Comparison of ENCODE assay signal across 3 cellular contexts in the genomic region with DNA sequence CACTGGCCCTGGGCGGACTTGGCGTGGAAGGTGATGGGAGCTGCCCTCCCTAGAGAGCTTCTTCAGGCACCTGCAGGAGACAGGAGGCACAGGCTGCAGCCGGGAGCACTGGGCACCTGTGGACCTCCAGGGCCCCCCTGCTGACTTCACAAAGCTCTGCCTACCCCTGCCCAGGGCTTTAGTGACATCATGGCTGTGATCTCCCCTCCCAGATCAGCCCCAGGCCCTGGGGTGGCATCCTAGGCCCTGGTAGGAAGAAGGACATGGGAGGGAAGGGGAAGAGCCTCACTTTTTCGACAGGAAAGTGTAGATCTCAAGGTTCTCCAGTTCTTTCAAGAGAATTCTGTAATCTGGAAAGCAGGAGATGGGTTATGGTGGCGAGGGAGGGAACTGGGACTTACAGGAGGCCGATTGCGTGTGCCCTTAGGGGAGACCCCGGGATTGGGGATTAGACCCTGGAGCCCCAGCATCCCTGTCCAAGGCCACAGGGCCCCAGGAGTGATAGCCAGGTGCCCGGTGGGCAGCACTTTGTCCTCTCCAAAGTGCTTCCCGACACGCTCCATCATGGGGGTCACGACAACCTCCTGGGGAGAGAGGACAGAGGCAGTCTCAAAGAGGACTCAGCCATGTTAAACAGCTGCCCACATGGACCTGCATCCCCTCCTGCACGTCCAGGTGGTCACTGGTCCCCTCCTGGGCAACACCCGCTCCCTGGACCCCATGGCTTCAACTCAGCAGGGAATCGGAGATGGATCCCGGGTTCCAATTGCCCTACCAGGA. TPM values are rescaled to one million over a fixed set of nuclear protein-coding genes. Genes with fewer than 3 reads are reported as not detected.
"Had no signal": no experiment of that assay in that cellular context is flagged by ENCODE, and none has a peak within 500 bp of the region (broad histone marks: within the 10 kb centered on the region; RNA-seq: fewer than 3 reads in every experiment).

No MANE protein-coding gene starts in this region.

RNA-seq across cellular contexts. Expression of gene CBY3, which starts 37.5 kb away (rescaled TPM):
- total RNA-seq: GM23248, H4, HT-29 had no signal
